13 cellular contexts compared by ENCODE assay signal in the genomic region with DNA sequence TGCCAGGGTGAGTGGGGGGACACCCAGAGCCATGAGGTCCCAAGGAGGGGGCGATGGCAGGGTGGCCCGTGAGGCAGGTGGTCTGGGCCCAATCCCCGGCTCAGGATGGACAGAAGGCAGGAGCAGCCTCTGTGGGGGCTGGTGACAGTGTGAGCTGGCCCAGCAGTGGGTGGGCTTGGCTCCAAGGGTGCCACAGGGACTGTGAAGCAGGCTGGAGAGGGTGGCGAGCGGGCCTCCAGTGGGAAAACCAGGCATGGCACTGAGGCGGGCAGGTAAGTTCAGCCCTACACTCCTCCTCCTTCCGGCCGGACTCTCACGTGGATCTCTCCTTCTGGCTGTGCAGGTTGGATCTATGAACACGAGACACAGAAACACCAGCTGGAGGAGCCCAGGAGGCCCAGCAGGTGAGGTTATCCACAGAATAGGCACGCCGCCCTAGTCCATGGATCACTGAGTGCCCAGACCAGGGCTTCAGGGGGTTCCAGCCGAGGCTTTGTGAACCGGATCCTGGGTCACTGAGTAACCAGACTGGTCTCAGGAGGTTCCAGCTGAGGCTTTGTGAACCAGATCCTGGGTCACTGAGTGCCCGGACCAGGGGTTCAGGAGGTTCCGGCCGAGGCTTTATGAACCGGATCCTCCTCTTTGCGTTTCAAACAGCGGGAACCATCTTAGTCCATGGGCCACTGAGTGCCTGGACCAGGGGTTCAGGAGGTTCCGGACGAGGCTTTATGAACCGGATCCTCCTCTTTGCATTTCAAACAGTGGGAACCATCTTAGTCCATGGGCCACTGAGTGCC.
"Had no signal": no experiment of that assay in that cellular context is flagged by ENCODE, and none has a peak within 500 bp of the region (broad histone marks: within the 10 kb centered on the region; RNA-seq: fewer than 3 reads in every experiment).

No MANE protein-coding gene starts in this region.

- H3K4me1 Mint-ChIP-seq: stimulated activated naive B cell treated with anti-CD40 and anti-IgM and Interleukin-4, amounts not matched to agents 10 μg/mL and 1 μg/mL and 100 μg/mL, for 72 hours had no signal

- H3K36me3 ChIP-seq: heart right ventricle, ovary, right lobe of liver, uterus, WERI-Rb-1 had no signal

- H3K9me3 ChIP-seq: ovary had no signal

- H3K4me3 Mint-ChIP-seq: activated naive CD4-positive, alpha-beta T cell treated with anti-CD3 and anti-CD28 coated beads for 36 hours; activated T-cell treated with anti-CD3 and anti-CD28 coated beads, Interleukin-2, amount 50 U/mL, for 4 hours; naive thymus-derived CD4-positive, alpha-beta T cell; stimulated activated naive B cell treated with anti-CD40 and anti-IgM and Interleukin-4, amounts not matched to agents 10 μg/mL and 1 μg/mL and 100 μg/mL, for 72 hours had no signal

- H3K36me3 Mint-ChIP-seq: naive thymus-derived CD4-positive, alpha-beta T cell; stimulated activated naive B cell treated with anti-CD40 and anti-IgM and Interleukin-4, amounts not matched to agents 10 μg/mL and 1 μg/mL and 100 μg/mL, for 72 hours had no signal

- DNase-seq: activated CD4-positive, alpha-beta T cell treated with anti-CD3 and anti-CD28 coated beads for 1 hour; activated T-cell treated with anti-CD3 and anti-CD28 coated beads, Interleukin-2, amount 50 U/mL, for 4 hours; small intestine; stimulated activated naive B cell treated with anti-CD40 and anti-IgM and Interleukin-4, amounts not matched to agents 10 μg/mL and 1 μg/mL and 100 μg/mL, for 72 hours; T-helper 1 cell; uterus; WERI-Rb-1 had no signal

- ATAC-seq: stimulated activated naive B cell treated with anti-CD40 and anti-IgM and Interleukin-4, amounts not matched to agents 10 μg/mL and 1 μg/mL and 100 μg/mL, for 72 hours had no signal

- H3K27ac ChIP-seq: epithelial cell of prostate, heart right ventricle, ovary, right lobe of liver, uterus, WERI-Rb-1 had no signal

- H3K27me3 ChIP-seq: ovary, right lobe of liver, uterus had no signal

- H3K4me3 ChIP-seq: heart right ventricle, ovary, right lobe of liver, uterus had no signal

- H3K27ac Mint-ChIP-seq: activated naive CD4-positive, alpha-beta T cell treated with anti-CD3 and anti-CD28 coated beads for 36 hours; naive thymus-derived CD4-positive, alpha-beta T cell; stimulated activated naive B cell treated with anti-CD40 and anti-IgM and Interleukin-4, amounts not matched to agents 10 μg/mL and 1 μg/mL and 100 μg/mL, for 72 hours had no signal

- H3K4me1 ChIP-seq: heart right ventricle, right lobe of liver, uterus had no signal
